ENCODE assay signal across 13 cellular contexts in genomic region chr5:100838048-100838473, GRCh38.
DNase-seq lines count a peak whose midpoint lies in the region; ATAC-seq lines count a peak whose summit lies in the region.
"Had no signal": no experiment of that assay in that cellular context is flagged by ENCODE, and none has a peak within 500 bp of the region (broad histone marks: within the 10 kb centered on the region; RNA-seq: fewer than 3 reads in every experiment).

No MANE protein-coding gene starts in this region.

- POLR2A ChIA-PET in activated CD4-positive, alpha-beta memory T cell treated with anti-CD3 and anti-CD28 coated beads, Interleukin-2, amount 10 ng/mL, durations not matched to agents 7 days and 5 days (lab: Charles Lee), result interaction anchor here (0.6 to 12.0 kb wide), 4 partner anchors 12 to 64 kb away, joined by 3 to 189 read pairs (median 4); partner anchors contain the start of gene ST8SIA4

- no peaks in the 10 kb centered on the region for H3K27me3 Mint-ChIP-seq in T-helper 1 cell treated with Interleukin-12 subunit alpha and Interleukin-12 subunit beta and Interleukin-4 antibody, amounts not matched to agents 30 μg/mL and 1 μg/mL, for 36 hours (ENCODE audit: low read depth)
- H3K27me3 Mint-ChIP-seq in activated CD4-positive, alpha-beta memory T cell treated with anti-CD3 and anti-CD28 coated beads, Interleukin-2, amount 10 ng/mL, durations not matched to agents 7 days and 5 days, result no peaks in the 10 kb centered on the region

- no peak for DNase-seq in T-helper 1 cell
- DNase-seq in activated CD4-positive, alpha-beta memory T cell treated with anti-CD3 and anti-CD28 coated beads, Interleukin-2, amount 10 ng/mL, durations not matched to agents 7 days and 5 days, result no peak
- peak; percentile 6 for DNase-seq in renal cortical epithelial cell (ENCODE audit: low read depth)
- DNase-seq in DMS114 treated with DMSO at 0.1 percent for 48 hours (lab: John Stamatoyannopoulos, UW; ENCODE audit: unreplicated experiment), result no peak
- DNase-seq in Right ventricle myocardium superior, result no peak
- DNase-seq: DMS79, left ventricle myocardium superior, MV-4-11, NCI-H2227 treated with DMSO at 0.1 percent for 48 hours, tibial artery had no signal

- H3K4me3 Mint-ChIP-seq in T-helper 1 cell treated with Interleukin-12 subunit alpha and Interleukin-12 subunit beta and Interleukin-4 antibody, amounts not matched to agents 30 μg/mL and 1 μg/mL, for 36 hours, result no peak overlapping the region
- no peak overlapping the region for H3K4me3 Mint-ChIP-seq in activated CD4-positive, alpha-beta memory T cell treated with anti-CD3 and anti-CD28 coated beads, Interleukin-2, amount 10 ng/mL, durations not matched to agents 7 days and 5 days

- intact Hi-C loops in Right ventricle myocardium superior (cut with DNase I), result no loop called here

- peaks cover 43% of the 10 kb centered on the region for H3K4me1 Mint-ChIP-seq in T-helper 1 cell treated with Interleukin-12 subunit alpha and Interleukin-12 subunit beta and Interleukin-4 antibody, amounts not matched to agents 30 μg/mL and 1 μg/mL, for 36 hours (ENCODE audit: low read depth)
- peaks cover 61% of the 10 kb centered on the region for H3K4me1 Mint-ChIP-seq in activated CD4-positive, alpha-beta memory T cell treated with anti-CD3 and anti-CD28 coated beads, Interleukin-2, amount 10 ng/mL, durations not matched to agents 7 days and 5 days

- peaks cover 39% of the 10 kb centered on the region for H3K36me3 Mint-ChIP-seq in T-helper 1 cell treated with Interleukin-12 subunit alpha and Interleukin-12 subunit beta and Interleukin-4 antibody, amounts not matched to agents 30 μg/mL and 1 μg/mL, for 36 hours (ENCODE audit: low read depth)
- peaks cover 46% of the 10 kb centered on the region for H3K36me3 Mint-ChIP-seq in activated CD4-positive, alpha-beta memory T cell treated with anti-CD3 and anti-CD28 coated beads, Interleukin-2, amount 10 ng/mL, durations not matched to agents 7 days and 5 days (ENCODE audit: low read depth)

- CTCF ChIA-PET in activated CD4-positive, alpha-beta memory T cell treated with anti-CD3 and anti-CD28 coated beads, Interleukin-2, amount 10 ng/mL, durations not matched to agents 7 days and 5 days (lab: Charles Lee), result no interaction called here

- H3K9me3 Mint-ChIP-seq in T-helper 1 cell treated with Interleukin-12 subunit alpha and Interleukin-12 subunit beta and Interleukin-4 antibody, amounts not matched to agents 30 μg/mL and 1 μg/mL, for 36 hours, result no peaks in the 10 kb centered on the region
- peaks cover 3% of the 10 kb centered on the region for H3K9me3 Mint-ChIP-seq in activated CD4-positive, alpha-beta memory T cell treated with anti-CD3 and anti-CD28 coated beads, Interleukin-2, amount 10 ng/mL, durations not matched to agents 7 days and 5 days

- peak overlapping the region; percentile 49 for H3K27ac Mint-ChIP-seq in T-helper 1 cell treated with Interleukin-12 subunit alpha and Interleukin-12 subunit beta and Interleukin-4 antibody, amounts not matched to agents 30 μg/mL and 1 μg/mL, for 36 hours
- H3K27ac Mint-ChIP-seq in activated CD4-positive, alpha-beta memory T cell treated with anti-CD3 and anti-CD28 coated beads, Interleukin-2, amount 10 ng/mL, durations not matched to agents 7 days and 5 days, result peak overlapping the region; percentile 39

- ATAC-seq in GM21786 (IDR thresholded peaks at IDR 0.05; ENCODE audit: unreplicated experiment), result peak; percentile 24
- ATAC-seq in Right ventricle myocardium superior (ENCODE audit: poor library complexity), result no peak
- no peak for ATAC-seq in HG03045 (IDR thresholded peaks at IDR 0.05; ENCODE audit: unreplicated experiment)
- ATAC-seq: left ventricle myocardium superior had no signal
